ENCODE assay signal across 11 cellular contexts in genomic region chr5:147303976-147304375, GRCh38.
A peak's percentile ranks its signal among the peaks of the same experiment; 100 is the strongest.
DNase-seq lines count a peak whose midpoint lies in the region; ATAC-seq, FAIRE-seq and TF ChIP-seq lines count a peak whose summit lies in the region.
"Had no signal": no experiment of that assay in that cellular context is flagged by ENCODE, and none has a peak within 500 bp of the region (broad histone marks: within the 10 kb centered on the region; RNA-seq: fewer than 3 reads in every experiment).

No MANE protein-coding gene starts in this region.

- ATAC-seq in GM18511 (IDR thresholded peaks at IDR 0.05; ENCODE audit: unreplicated experiment): no peak
- ATAC-seq in HG03460 (IDR thresholded peaks at IDR 0.05; ENCODE audit: unreplicated experiment): no peak
- ATAC-seq: natural killer cell treated with Interleukin-12 subunit alpha and Interleukin-12 subunit beta and Interleukin-15 and Interleukin-18, amount 100 ng/mL, for 72 hours had no signal

- TF ChIP-seq CTCF in D721Med (IDR thresholded peaks at IDR 0.05; ENCODE audit: insufficient read depth, missing control alignments): no peak

- peak; percentile 47 for DNase-seq in AG20443 (ENCODE audit: low spot score)
- DNase-seq in LHCN-M2 (ENCODE audit: low read depth): peak; percentile 86
- DNase-seq in dedifferentiated amniotic fluid mesenchymal stem cell (ENCODE audit: extremely low spot score): peak; percentile 41
- peak; percentile 66 for DNase-seq in myocyte (ENCODE audit: low read depth)
- no peak for DNase-seq in activated T-cell treated with anti-CD3 and anti-CD28 coated beads for 4 hours
- DNase-seq in D721Med (ENCODE audit: insufficient read length, low spot score): no peak
- DNase-seq: brain microvascular endothelial cell; stimulated activated CD4-positive, alpha-beta T cell treated with anti-CD3 and anti-CD28 coated beads, Interleukin-2, amount 100 ng/mL, for 24 hours had no signal

- FAIRE-seq in D721Med (lab: Jason Lieb, UNC): no peak

Comparison
In these comparisons a context has a peak if more than half of its experiments do, and no peak if none do; other contexts are left out.
1. DNase-seq: peak in AG20443 (single experiment), LHCN-M2 (single experiment), dedifferentiated amniotic fluid mesenchymal stem cell (single experiment) and myocyte (single experiment); none in activated T-cell treated with anti-CD3 and anti-CD28 coated beads for 4 hours (single experiment) and D721Med (single experiment).